Comparison of ENCODE assay signal across 23 cellular contexts in the genomic region with DNA sequence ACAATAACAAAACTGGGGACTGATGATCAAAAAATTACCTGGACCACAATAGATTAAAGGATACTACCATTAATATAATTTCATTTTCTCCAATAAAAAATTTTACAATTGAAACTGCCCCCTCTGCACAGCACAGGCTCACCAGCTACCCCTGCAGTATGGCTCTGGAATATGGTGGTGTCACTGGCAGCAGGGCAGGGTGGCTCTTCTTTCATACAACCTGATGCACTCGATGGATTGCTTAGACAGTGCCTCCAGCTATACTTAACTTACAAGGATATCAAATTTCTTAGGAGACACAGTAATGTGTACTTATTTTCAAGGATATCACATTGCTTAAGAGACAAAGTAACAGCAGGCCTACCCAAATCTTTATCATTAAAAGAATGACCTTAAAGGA.
A peak's percentile ranks its signal among the peaks of the same experiment; 100 is the strongest.
DNase-seq lines count a peak whose midpoint lies in the region; ATAC-seq, FAIRE-seq and TF ChIP-seq lines count a peak whose summit lies in the region.
"Had no signal": no experiment of that assay in that cellular context is flagged by ENCODE, and none has a peak within 500 bp of the region (broad histone marks: within the 10 kb centered on the region; RNA-seq: fewer than 3 reads in every experiment).

No MANE protein-coding gene starts in this region.

- H3K27ac ChIP-seq in RWPE2 (ENCODE audit: poor library complexity, severe bottlenecking) = no peak overlapping the region
- no peak overlapping the region for H3K27ac ChIP-seq in transverse colon
- H3K27ac ChIP-seq: neutrophil, PC-9, right lobe of liver had no signal

- in situ Hi-C loops in transverse colon (cut with MboI; ENCODE audit: low pct_ligation_motif_present in 1 of 4, low pct_unique_long_range_greater_than_20kb in 1 of 4, low sequenced_read_pairs in 3 of 4) = loop anchor here in 1 of 4 donors (10.0 kb wide), 1 partner anchor 57 kb away; no protein-coding TSS in a partner anchor

- TF ChIP-seq EP300 in transverse colon (IDR thresholded peaks at IDR 0.05; ENCODE audit: low read depth) = no peak

- no peak for FAIRE-seq in urothelium cell line (lab: Jason Lieb, UNC)
- FAIRE-seq: endothelial cell of umbilical vein, GM12892, kidney had no signal

- H3K4me3 ChIP-seq in RWPE2 (ENCODE audit: severe bottlenecking) (no peak overlapping the region), fibroblast of villous mesenchyme (ENCODE audit: low read depth, low read length) (no peak overlapping the region), transverse colon (no peak overlapping the region)
- H3K4me3 ChIP-seq: PC-9, right lobe of liver had no signal

- H3K4me1 ChIP-seq in RWPE2 (ENCODE audit: insufficient read depth, poor library complexity, severe bottlenecking) (peaks cover 19% of the 10 kb centered on the region), transverse colon (no peaks in the 10 kb centered on the region)
- H3K4me1 ChIP-seq: right lobe of liver had no signal

- H3K36me3 ChIP-seq in RWPE2 (ENCODE audit: low read depth) = no peaks in the 10 kb centered on the region
- no peaks in the 10 kb centered on the region for H3K36me3 ChIP-seq in transverse colon
- H3K36me3 ChIP-seq: neutrophil, right lobe of liver had no signal

- 67% methylated on average over 1 of the region's 1 CpG; no CpG with 5 or more reads in 1 of the 2 donors for WGBS in transverse colon (ENCODE audit: low coverage in 1 of 2), 2 donors

- DNase-seq in COLO829 (ENCODE audit: low spot score) (peak; percentile 8), RWPE2 (ENCODE audit: low spot score) (no peak), fibroblast of villous mesenchyme (ENCODE audit: low read depth) (no peak), transverse colon (no peak), urothelium cell line (ENCODE audit: low spot score) (no peak), NCI-H748 (lab: John Stamatoyannopoulos, UW; ENCODE audit: unreplicated experiment) (no peak)
- DNase-seq: amniotic stem cell; CD4-positive, alpha-beta T cell; EL; HCEC 1CT; kidney; NCI-H1048; NCI-H226; right lobe of liver; stimulated activated CD4-positive, alpha-beta T cell treated with anti-CD3 and anti-CD28 coated beads, Interleukin-1b, Interleukin-23, amount 100 ng/mL, for 48 hours; SW 1271 had no signal

- TF ChIP-seq CTCF in LNCAP (IDR thresholded peaks at IDR 0.05) (0 out of 2 replicates have a peak, but pooled peaks have one; percentile 11), RWPE2 (IDR thresholded peaks at IDR 0.05; ENCODE audit: poor library complexity, severe bottlenecking) (no peak), fibroblast of villous mesenchyme (IDR thresholded peaks at IDR 0.05; ENCODE audit: insufficient read depth, low read depth, low read length) (peak; percentile 20), transverse colon (IDR thresholded peaks at IDR 0.05) (no peak)

- no peak for TF ChIP-seq POLR2A in transverse colon (IDR thresholded peaks at IDR 0.05)

- H3K27me3 ChIP-seq in RWPE2 (ENCODE audit: insufficient read depth, poor library complexity, severe bottlenecking) (no peaks in the 10 kb centered on the region), transverse colon (no peaks in the 10 kb centered on the region)
- H3K27me3 ChIP-seq: neutrophil, right lobe of liver had no signal

- intact Hi-C loops in transverse colon (cut with DNase I; ENCODE audit: low total_unique reads) = no loop called here

- ATAC-seq in RWPE2 (ENCODE audit: low read depth) (peak; percentile 62; the same call in 2 of the 3 replicates), HG03175 (IDR thresholded peaks at IDR 0.05; ENCODE audit: unreplicated experiment) (no peak)
- ATAC-seq: activated T-helper 17 cell treated with anti-CD3 and anti-CD28 coated beads, Interleukin-2, amount 50 U/mL, for 72 hours; right lobe of liver had no signal

- H3K9me3 ChIP-seq in RWPE2 (ENCODE audit: severe bottlenecking) = peaks cover 2% of the 10 kb centered on the region
- H3K9me3 ChIP-seq in transverse colon = no peaks in the 10 kb centered on the region
- H3K9me3 ChIP-seq: neutrophil, right lobe of liver had no signal

Comparison
In these comparisons a context has a peak if more than half of its experiments do, and no peak if none do; other contexts are left out.
1. CTCF ChIP-seq: peak in LNCAP (single experiment) and fibroblast of villous mesenchyme (single experiment); none in RWPE2 (single experiment) and transverse colon (0 of 5).